ENCODE assay signal across 10 cellular contexts in the genomic region with DNA sequence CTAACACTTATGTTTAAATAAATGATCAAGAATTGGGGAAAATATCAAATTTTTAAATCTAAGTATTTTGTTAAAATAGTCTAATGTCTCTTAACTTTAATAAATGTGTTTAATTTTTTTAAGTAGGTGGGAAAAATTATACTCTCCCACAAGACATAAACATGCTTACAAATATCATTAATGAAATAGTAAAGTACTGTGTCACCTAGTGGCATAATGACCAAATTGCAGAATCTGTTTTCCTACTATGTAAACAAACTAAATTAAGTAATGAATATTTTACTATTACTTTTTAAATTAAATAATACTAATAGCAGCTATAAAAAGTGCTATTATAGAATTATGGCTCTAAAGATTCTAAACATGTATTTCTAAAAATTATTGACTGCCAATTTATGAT. TPM values are rescaled to one million over a fixed set of nuclear protein-coding genes. Genes with fewer than 3 reads are reported as not detected.
DNase-seq lines count a peak whose midpoint lies in the region; ATAC-seq and TF ChIP-seq lines count a peak whose summit lies in the region.
"Had no signal": no experiment of that assay in that cellular context is flagged by ENCODE, and none has a peak within 500 bp of the region (broad histone marks: within the 10 kb centered on the region; RNA-seq: fewer than 3 reads in every experiment).

No MANE protein-coding gene starts in this region.

- CTCF ChIA-PET in AG04449 (lab: Yijun Ruan, JAX) (interaction anchor here (2.2 kb wide), 1 partner anchor 293 kb away, joined by 15 read pairs; no protein-coding TSS in a partner anchor), WTC11 (lab: Charles Lee) (no interaction called here)

- H3K36me3 Mint-ChIP-seq in glutamatergic neuron (ENCODE audit: unreplicated experiment) (peaks cover 9% of the 10 kb centered on the region), WTC11 (peaks cover 38% of the 10 kb centered on the region)

- H3K27me3 Mint-ChIP-seq in glutamatergic neuron (ENCODE audit: unreplicated experiment), result no peaks in the 10 kb centered on the region
- H3K27me3 Mint-ChIP-seq in WTC11 (ENCODE audit: low read depth), result no peaks in the 10 kb centered on the region

- no peaks in the 10 kb centered on the region for H3K4me1 Mint-ChIP-seq in glutamatergic neuron (ENCODE audit: low read depth, unreplicated experiment)
- no peaks in the 10 kb centered on the region for H3K4me1 Mint-ChIP-seq in WTC11

- TF ChIP-seq CTCF in AG04449 (IDR thresholded peaks at IDR 0.05; ENCODE audit: insufficient read depth, low read length, missing control alignments), result peak; percentile 9
- TF ChIP-seq CTCF in glutamatergic neuron (IDR thresholded peaks at IDR 0.05; ENCODE audit: partially characterized antibody, unreplicated experiment), result peak; percentile 53
- no peak for TF ChIP-seq CTCF in WTC11 (IDR thresholded peaks at IDR 0.05)

- H3K4me3 Mint-ChIP-seq in glutamatergic neuron (ENCODE audit: unreplicated experiment), result no peak overlapping the region
- H3K4me3 Mint-ChIP-seq in WTC11, result no peak overlapping the region

- DNase-seq in AG04449 (ENCODE audit: low read depth, low spot score), result no peak
- DNase-seq in RPMI8226, result peak; percentile 4
- DNase-seq in glutamatergic neuron, result no peak
- DNase-seq in effector CD8-positive, alpha-beta T cell (lab: John Stamatoyannopoulos, UW), result no peak
- no peak for DNase-seq in central memory CD4-positive, alpha-beta T cell
- no peak for DNase-seq in WTC11 (ENCODE audit: low spot score)
- DNase-seq: KG1, kidney glomerular epithelial cell had no signal

- H3K27ac Mint-ChIP-seq in glutamatergic neuron (ENCODE audit: unreplicated experiment) (no peak overlapping the region), WTC11 (no peak overlapping the region)

- POLR2A ChIA-PET in AG04449 (lab: Yijun Ruan, JAX) (no interaction called here), WTC11 (lab: Charles Lee) (no interaction called here)

- no peak overlapping the region for H3K4me3 ChIP-seq in AG04449 (ENCODE audit: low read depth, low read length)

- peak; percentile 67 for ATAC-seq in GM18858 (IDR thresholded peaks at IDR 0.05; ENCODE audit: unreplicated experiment)
- no peak for ATAC-seq in WTC11
- no peak for ATAC-seq in GM21367 (IDR thresholded peaks at IDR 0.05; ENCODE audit: unreplicated experiment)

- H3K9me3 Mint-ChIP-seq in glutamatergic neuron (ENCODE audit: unreplicated experiment), result peaks cover 3% of the 10 kb centered on the region
- H3K9me3 Mint-ChIP-seq in WTC11, result peaks cover 23% of the 10 kb centered on the region

TF ChIP-seq in WTC11, 78 proteins besides CTCF, POLR2A, EP300 and RAD21:
- TF ChIP-seq PRRX2 (CRISPR knock-in tag; IDR thresholded peaks at IDR 0.05) (no peak), ZNF416 (CRISPR knock-in tag; IDR thresholded peaks at IDR 0.05) (no peak), SOX15 (CRISPR knock-in tag; IDR thresholded peaks at IDR 0.05) (no peak), NR3C1 (CRISPR knock-in tag; conservative IDR thresholded peaks at IDR 0.05; ENCODE audit: low read depth) (no peak), E2F5 (CRISPR knock-in tag; IDR thresholded peaks at IDR 0.05) (no peak), RELA (CRISPR knock-in tag; IDR thresholded peaks at IDR 0.05; ENCODE audit: borderline replicate concordance) (no peak), TEAD1 (CRISPR knock-in tag; IDR thresholded peaks at IDR 0.05) (no peak), USF2 (CRISPR knock-in tag; IDR thresholded peaks at IDR 0.05) (no peak), NR2C2 (CRISPR knock-in tag; IDR thresholded peaks at IDR 0.05) (no peak), ZBTB21 (CRISPR knock-in tag; IDR thresholded peaks at IDR 0.05; ENCODE audit: borderline replicate concordance) (no peak)
TF ChIP-seq in WTC11: peak in this region for 0.

RNA-seq across cellular contexts. Expression of gene CHAC2, which starts 52.0 kb away (rescaled TPM):
- total RNA-seq in glutamatergic neuron (ENCODE audit: unreplicated experiment) (1.7 TPM), WTC11 (2021) (8.7 to 10.2 TPM (median 9.6 TPM) in 3 replicates)
